Comparison of ENCODE assay signal across 19 cellular contexts in the genomic region with DNA sequence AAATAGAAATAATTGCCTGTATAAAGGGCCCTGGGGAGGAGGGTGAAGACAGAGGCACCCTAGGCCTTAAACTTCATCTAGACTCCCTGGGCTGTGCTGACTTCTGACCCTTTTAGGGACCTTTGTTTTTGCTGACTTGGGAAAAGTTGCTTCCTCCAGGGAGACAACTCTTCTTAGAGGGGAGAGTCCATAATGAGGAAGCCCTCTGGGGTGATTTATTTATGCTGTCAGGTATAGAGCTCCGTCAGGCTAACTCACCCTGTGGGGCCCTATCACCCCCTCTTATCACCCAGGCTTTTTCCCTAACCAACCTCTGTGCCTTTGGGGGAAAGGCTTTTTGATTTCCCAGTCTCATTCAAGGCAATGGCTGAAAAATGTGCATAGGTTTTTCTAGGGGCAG. TPM values are rescaled to one million over a fixed set of nuclear protein-coding genes. Genes with fewer than 3 reads are reported as not detected.
"Had no signal": no experiment of that assay in that cellular context is flagged by ENCODE, and none has a peak within 500 bp of the region (broad histone marks: within the 10 kb centered on the region; RNA-seq: fewer than 3 reads in every experiment).

No MANE protein-coding gene starts in this region.

- DNase-seq: foreskin keratinocyte; head of caudate nucleus; left colon; left ventricle myocardium superior; mesendoderm; naive thymus-derived CD4-positive, alpha-beta T cell; nephron progenitor cell; posterior cingulate gyrus; stimulated activated CD4-positive, alpha-beta T cell treated with anti-CD3 and anti-CD28 coated beads, Interleukin-4, amount 100 ng/mL, for 1 hour; stimulated activated CD8-positive, alpha-beta memory T cell treated with anti-CD3 and anti-CD28 coated beads, Interleukin-4, amount 100 ng/mL, for 48 hours; tibial artery; upper lobe of left lung; uterus had no signal

- H3K36me3 ChIP-seq: neutrophil, right atrium auricular region, tibial artery, upper lobe of left lung, uterus had no signal

- H2AFZ ChIP-seq: hepatocyte had no signal

- H3K27ac ChIP-seq: foreskin keratinocyte, hepatocyte, neutrophil, right atrium auricular region, tibial artery, upper lobe of left lung, uterus had no signal

- H3K9me3 Mint-ChIP-seq: nephron progenitor cell; stimulated activated effector memory CD8-positive, alpha-beta T cell treated with anti-CD3 and anti-CD28 coated beads, Interleukin-12 subunit alpha, Interleukin-12 subunit beta, amount 100 ng/mL, for 72 hours; stimulated activated naive CD8-positive, alpha-beta T cell treated with anti-CD3 and anti-CD28 coated beads, Interleukin-15, Interleukin-2, amounts not matched to agents 100 ng/mL and 50 ng/mL, for 24 hours had no signal

- H3K79me2 ChIP-seq: hepatocyte had no signal

- H3K4me2 ChIP-seq: hepatocyte, smooth muscle cell had no signal

- H3K4me3 Mint-ChIP-seq: nephron progenitor cell; stimulated activated effector memory CD8-positive, alpha-beta T cell treated with anti-CD3 and anti-CD28 coated beads, Interleukin-12 subunit alpha, Interleukin-12 subunit beta, amount 100 ng/mL, for 72 hours; stimulated activated naive CD8-positive, alpha-beta T cell treated with anti-CD3 and anti-CD28 coated beads, Interleukin-15, Interleukin-2, amounts not matched to agents 100 ng/mL and 50 ng/mL, for 24 hours had no signal

- H3K27ac Mint-ChIP-seq: naive thymus-derived CD4-positive, alpha-beta T cell; nephron progenitor cell; stimulated activated effector memory CD8-positive, alpha-beta T cell treated with anti-CD3 and anti-CD28 coated beads, Interleukin-12 subunit alpha, Interleukin-12 subunit beta, amount 100 ng/mL, for 72 hours; stimulated activated naive CD8-positive, alpha-beta T cell treated with anti-CD3 and anti-CD28 coated beads, Interleukin-15, Interleukin-2, amounts not matched to agents 100 ng/mL and 50 ng/mL, for 24 hours had no signal

- H3K4me3 ChIP-seq: hepatocyte, right atrium auricular region, smooth muscle cell, tibial artery, upper lobe of left lung, uterus had no signal

- H3K4me1 ChIP-seq: foreskin keratinocyte had no signal

- H3K9me3 ChIP-seq: neutrophil, right atrium auricular region, tibial artery, upper lobe of left lung, uterus had no signal

RNA-seq across cellular contexts. Expression of gene ONECUT2, which starts 8.1 kb away (rescaled TPM):
- total RNA-seq: naive thymus-derived CD4-positive, alpha-beta T cell had no signal
- polyA plus RNA-seq: naive thymus-derived CD4-positive, alpha-beta T cell; smooth muscle cell had no signal
